ENCODE assay signal across 15 cellular contexts in genomic region chr18:65425366-65425765, GRCh38.
DNase-seq lines count a peak whose midpoint lies in the region; ATAC-seq and TF ChIP-seq lines count a peak whose summit lies in the region.
"Had no signal": no experiment of that assay in that cellular context is flagged by ENCODE, and none has a peak within 500 bp of the region (broad histone marks: within the 10 kb centered on the region; RNA-seq: fewer than 3 reads in every experiment).

No MANE protein-coding gene starts in this region.

- H3K36me3 Mint-ChIP-seq in nephron (ENCODE audit: low read depth), result peaks cover 7% of the 10 kb centered on the region

- peak overlapping the region; percentile 56 to 80 (median 63) for H3K4me3 Mint-ChIP-seq in nephron
- H3K4me3 Mint-ChIP-seq: CD4-positive, alpha-beta T cell; CD8-positive, alpha-beta memory T cell; GM23338; H9 had no signal

- peak overlapping the region; percentile 48 to 82 (median 73) for H3K27ac Mint-ChIP-seq in nephron
- H3K27ac Mint-ChIP-seq: CD4-positive, alpha-beta T cell; CD8-positive, alpha-beta memory T cell; GM23338; H9 had no signal

- peaks cover 11% of the 10 kb centered on the region for H3K9me3 Mint-ChIP-seq in nephron

- H3K4me1 Mint-ChIP-seq in nephron, result peaks cover 25% of the 10 kb centered on the region
- H3K4me1 Mint-ChIP-seq: CD8-positive, alpha-beta memory T cell; GM23338; H9 had no signal

- no peak for ATAC-seq in HG03342 (IDR thresholded peaks at IDR 0.05; ENCODE audit: unreplicated experiment)
- ATAC-seq: GM12878, GM23338, HCT116 had no signal

- TF ChIP-seq CTCF in nephron (IDR thresholded peaks at IDR 0.05; ENCODE audit: unreplicated experiment in 3 of 3), result no peak

- DNase-seq in NCI-H82 (lab: John Stamatoyannopoulos, UW) (peak; percentile 5), NCI-H82 treated with DMSO at 0.1 percent for 48 hours (lab: John Stamatoyannopoulos, UW; ENCODE audit: unreplicated experiment) (no peak), SK-N-DZ (ENCODE audit: low spot score) (peak; percentile 83), kidney glomerular epithelial cell (lab: John Stamatoyannopoulos, UW) (no peak)
- DNase-seq: CD4-positive, alpha-beta T cell; CD8-positive, alpha-beta memory T cell; DMS79; EL; GDM1; H9 had no signal

- no peaks in the 10 kb centered on the region for H3K27me3 Mint-ChIP-seq in nephron (ENCODE audit: low read depth)
- H3K27me3 Mint-ChIP-seq: CD4-positive, alpha-beta T cell; CD8-positive, alpha-beta memory T cell had no signal

Comparison
In these comparisons a context has a peak if more than half of its experiments do, and no peak if none do; other contexts are left out.
1. DNase-seq: peak in NCI-H82 (single experiment) and SK-N-DZ (single experiment); none in NCI-H82 treated with DMSO at 0.1 percent for 48 hours (single experiment) and kidney glomerular epithelial cell (single experiment).